In the genomic region with DNA sequence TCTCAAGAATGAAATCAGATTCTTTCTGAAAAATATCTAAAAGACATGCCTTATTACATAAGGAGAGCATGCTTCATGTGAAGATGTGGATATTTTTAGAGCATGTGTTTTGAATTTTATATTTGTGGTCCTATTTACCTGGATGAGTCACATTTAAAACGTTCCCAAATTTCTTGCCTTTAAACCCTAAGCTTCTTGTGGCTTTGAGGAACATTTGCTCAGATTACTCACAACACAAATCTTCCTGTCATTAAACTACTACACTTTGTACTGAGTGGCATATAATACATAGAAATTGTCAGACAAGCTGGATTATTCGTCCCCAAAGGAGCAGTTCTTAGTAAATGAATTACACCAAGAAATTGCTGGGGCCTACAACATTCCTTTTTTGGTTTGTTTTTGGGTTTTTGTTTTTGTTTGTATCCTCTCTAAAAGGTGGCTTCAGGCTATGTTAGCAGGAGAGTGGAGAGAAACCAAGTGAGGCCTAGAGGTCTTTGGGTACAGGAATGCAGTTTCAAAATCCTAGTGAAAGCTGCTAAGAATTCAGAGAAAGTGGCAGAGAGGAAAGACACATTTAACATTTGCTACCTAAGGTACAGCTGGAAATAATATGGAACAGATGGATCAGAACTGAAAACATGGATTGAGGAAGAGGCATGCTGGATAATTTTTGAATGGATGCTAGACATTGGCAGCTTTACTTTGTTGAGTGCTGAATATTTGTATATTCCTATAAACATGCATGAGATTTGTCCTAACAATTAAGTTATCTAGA, we compare ENCODE assay signal across 15 cellular contexts.
A peak's percentile ranks its signal among the peaks of the same experiment; 100 is the strongest.
DNase-seq lines count a peak whose midpoint lies in the region; ATAC-seq, FAIRE-seq and TF ChIP-seq lines count a peak whose summit lies in the region.
"Had no signal": no experiment of that assay in that cellular context is flagged by ENCODE, and none has a peak within 500 bp of the region (broad histone marks: within the 10 kb centered on the region; RNA-seq: fewer than 3 reads in every experiment).

No MANE protein-coding gene starts in this region.

- peaks cover 31% of the 10 kb centered on the region for H3K9me3 Mint-ChIP-seq in Caco-2 (ENCODE audit: unreplicated experiment)

- peak; percentile 78 for FAIRE-seq in RCC 7860 (lab: Jason Lieb, UNC)
- no peak for FAIRE-seq in small intestine (lab: Jason Lieb, UNC)
- FAIRE-seq: GM18507 had no signal

- BruUV-seq in Caco-2 (replicated peaks; lab: Mats Ljungman, UMichigan) = no TSS peak

- peaks cover 23% of the 10 kb centered on the region for H3K4me1 ChIP-seq in Caco-2
- H3K4me1 ChIP-seq in small intestine (ENCODE audit: control insufficient read depth in 2 of 2, insufficient read depth in 1 of 2, low read depth in 1 of 2, low read length in 1 of 2) = no peaks in the 10 kb centered on the region

- no peak for DNase-seq in Caco-2
- peak; percentile 26 for DNase-seq in RCC 7860 (ENCODE audit: low spot score)
- DNase-seq in dorsolateral prefrontal cortex = no peak
- peak; percentile 40 for DNase-seq in pons (ENCODE audit: low spot score)
- DNase-seq in NCI-H2081 treated with DMSO at 0.1 percent for 48 hours (lab: John Stamatoyannopoulos, UW) = no peak
- DNase-seq in DMS114 treated with DMSO at 0.1 percent for 48 hours (lab: John Stamatoyannopoulos, UW; ENCODE audit: unreplicated experiment) = no peak
- DNase-seq in small intestine = no peak
- DNase-seq: activated T-cell treated with anti-CD3 and anti-CD28 coated beads, Interleukin-2, amount 50 U/mL, for 1 hour; AML-193; effector CD8-positive, alpha-beta T cell; NK-92 treated with Interleukin-12 subunit alpha and Interleukin-12 subunit beta, amount 100 ng/mL, for 24 hours; stimulated activated CD8-positive, alpha-beta memory T cell treated with anti-CD3 and anti-CD28 coated beads, Interleukin-4, amount 100 ng/mL, for 48 hours had no signal

- no peak overlapping the region for H3K4me3 Mint-ChIP-seq in Caco-2 (ENCODE audit: unreplicated experiment)

- H3K4me3 ChIP-seq in Caco-2 (ENCODE audit: low read depth, low read length) (no peak overlapping the region), dorsolateral prefrontal cortex (peak overlapping the region in 16 of 59 donors; percentile 26 to 63 (median 47)), small intestine (ENCODE audit: low read depth in 1 of 2, low read length in 2 of 2) (no peak overlapping the region)

- H3K27ac ChIP-seq in dorsolateral prefrontal cortex = peak overlapping the region; percentile 70 to 96 (median 91)
- H3K27ac ChIP-seq in small intestine (ENCODE audit: low read depth in 1 of 2, low read length in 1 of 2) = no peak overlapping the region
- H3K27ac ChIP-seq: neutrophil had no signal

- CTCF ChIA-PET in Caco-2 (lab: Charles Lee) = no interaction called here

- H3K36me3 ChIP-seq in Caco-2 (ENCODE audit: control insufficient read depth, insufficient read depth, low read length) = no peaks in the 10 kb centered on the region
- no peaks in the 10 kb centered on the region for H3K36me3 ChIP-seq in small intestine (ENCODE audit: control insufficient read depth in 2 of 2, insufficient read depth in 2 of 2, low read length in 2 of 2)
- H3K36me3 ChIP-seq: neutrophil had no signal

- H3K9me3 ChIP-seq in Caco-2 (peaks cover 16% of the 10 kb centered on the region), small intestine (ENCODE audit: control insufficient read depth, low read depth) (no peaks in the 10 kb centered on the region)
- H3K9me3 ChIP-seq: neutrophil had no signal

- POLR2A ChIA-PET in Caco-2 (lab: Charles Lee) = no interaction called here

- no peaks in the 10 kb centered on the region for H3K27me3 ChIP-seq in Caco-2 (replicated peaks; ENCODE audit: control insufficient read depth, insufficient read depth, low read length)
- no peaks in the 10 kb centered on the region for H3K27me3 ChIP-seq in dorsolateral prefrontal cortex
- no peaks in the 10 kb centered on the region for H3K27me3 ChIP-seq in small intestine (ENCODE audit: control insufficient read depth in 2 of 2, insufficient read depth in 2 of 2, low read length in 2 of 2)

- ATAC-seq in GM18498 (IDR thresholded peaks at IDR 0.05; ENCODE audit: unreplicated experiment) = no peak

- H3K27ac Mint-ChIP-seq in Caco-2 (ENCODE audit: unreplicated experiment) = peak overlapping the region; percentile 54

- WGBS in small intestine, 3 donors = 30 to 48% (median 42%) methylated on average over 2 of the region's 2 CpGs

- no peak for TF ChIP-seq CTCF in Caco-2 (IDR thresholded peaks at IDR 0.05; ENCODE audit: insufficient read depth in 1 of 2, low read depth in 1 of 2, low read length in 1 of 2, severe bottlenecking in 1 of 2, unreplicated experiment in 1 of 2)
- TF ChIP-seq CTCF in dorsolateral prefrontal cortex (IDR thresholded peaks at IDR 0.05 in 54 of 56, conservative IDR thresholded peaks at IDR 0.05 in 2 of 56; ENCODE audit: low read depth in 1 of 56, partially characterized antibody in 56 of 56) = no peak

- peaks cover 28% of the 10 kb centered on the region for H3K4me1 Mint-ChIP-seq in Caco-2 (ENCODE audit: low read depth, unreplicated experiment)

- intact Hi-C loops in Caco-2 (cut with micrococcal nuclease; ENCODE audit: unreplicated experiment) = no loop called here
- intact Hi-C loops in dorsolateral prefrontal cortex (cut with DNase I) = no loop called here

- no peaks in the 10 kb centered on the region for H3K27me3 Mint-ChIP-seq in Caco-2 (ENCODE audit: insufficient read depth, unreplicated experiment)

- H3K36me3 Mint-ChIP-seq in Caco-2 (ENCODE audit: insufficient read depth, unreplicated experiment) = peaks cover 8% of the 10 kb centered on the region

Comparison
In these comparisons a context has a peak if more than half of its experiments do, and no peak if none do; other contexts are left out.
1. DNase-seq: peak in RCC 7860 (single experiment) and pons (single experiment); none in Caco-2 (0 of 2), dorsolateral prefrontal cortex (0 of 10), NCI-H2081 treated with DMSO at 0.1 percent for 48 hours (single experiment), DMS114 treated with DMSO at 0.1 percent for 48 hours (single experiment) and small intestine (single experiment).
2. H3K27ac ChIP-seq: peak in dorsolateral prefrontal cortex (59 of 59); none in small intestine (0 of 2).